15 cellular contexts compared by ENCODE assay signal in genomic region chr9:91179237-91180138, GRCh38.
DNase-seq lines count a peak whose midpoint lies in the region; ATAC-seq, FAIRE-seq and TF ChIP-seq lines count a peak whose summit lies in the region.
"Had no signal": no experiment of that assay in that cellular context is flagged by ENCODE, and none has a peak within 500 bp of the region (broad histone marks: within the 10 kb centered on the region; RNA-seq: fewer than 3 reads in every experiment).

No MANE protein-coding gene starts in this region.

- H3K4me3 Mint-ChIP-seq in activated CD4-positive, alpha-beta T cell treated with anti-CD3 and anti-CD28 coated beads, Interleukin-2, amount 10 ng/mL, durations not matched to agents 24 days and 14 days = no peak overlapping the region
- H3K4me3 Mint-ChIP-seq in stimulated activated memory B cell treated with anti-CD40 and anti-IgM and Interleukin-4, amounts not matched to agents 10 μg/mL and 1 μg/mL and 100 μg/mL, for 72 hours = no peak overlapping the region
- H3K4me3 Mint-ChIP-seq: H9 had no signal

- H3K4me3 ChIP-seq in RWPE2 (ENCODE audit: severe bottlenecking) = no peak overlapping the region
- H3K4me3 ChIP-seq: skin epidermis had no signal

- no peaks in the 10 kb centered on the region for H3K27me3 ChIP-seq in RWPE2 (ENCODE audit: insufficient read depth, poor library complexity, severe bottlenecking)

- H3K27ac Mint-ChIP-seq in activated CD4-positive, alpha-beta T cell treated with anti-CD3 and anti-CD28 coated beads, Interleukin-2, amount 10 ng/mL, durations not matched to agents 24 days and 14 days = peak overlapping the region; percentile 98
- H3K27ac Mint-ChIP-seq in stimulated activated memory B cell treated with anti-CD40 and anti-IgM and Interleukin-4, amounts not matched to agents 10 μg/mL and 1 μg/mL and 100 μg/mL, for 72 hours = peak overlapping the region; percentile 54

- peaks cover 51% of the 10 kb centered on the region for H3K4me1 ChIP-seq in RWPE2 (ENCODE audit: insufficient read depth, poor library complexity, severe bottlenecking)

- no peaks in the 10 kb centered on the region for H3K9me3 ChIP-seq in RWPE2 (ENCODE audit: severe bottlenecking)

- peaks cover 6% of the 10 kb centered on the region for H3K36me3 Mint-ChIP-seq in activated CD4-positive, alpha-beta T cell treated with anti-CD3 and anti-CD28 coated beads, Interleukin-2, amount 10 ng/mL, durations not matched to agents 24 days and 14 days (ENCODE audit: low read depth)
- H3K36me3 Mint-ChIP-seq in stimulated activated memory B cell treated with anti-CD40 and anti-IgM and Interleukin-4, amounts not matched to agents 10 μg/mL and 1 μg/mL and 100 μg/mL, for 72 hours = no peaks in the 10 kb centered on the region

- TF ChIP-seq CTCF in RWPE2 (IDR thresholded peaks at IDR 0.05; ENCODE audit: poor library complexity, severe bottlenecking) = peak; percentile 8

- H3K27ac ChIP-seq in RWPE2 (ENCODE audit: poor library complexity, severe bottlenecking) = peak overlapping the region; percentile 84
- H3K27ac ChIP-seq: WERI-Rb-1 had no signal

- DNase-seq in activated CD4-positive, alpha-beta T cell treated with anti-CD3 and anti-CD28 coated beads, Interleukin-2, amount 10 ng/mL, durations not matched to agents 24 days and 14 days = peak; percentile 54
- no peak for DNase-seq in activated CD4-positive, alpha-beta T cell treated with anti-CD3 and anti-CD28 coated beads, Interleukin-2, amount 50 U/mL, for 48 hours
- no peak for DNase-seq in RWPE2 (ENCODE audit: low spot score)
- DNase-seq in fibroblast of gingiva (ENCODE audit: low read depth) = peak; percentile 44
- no peak for DNase-seq in ecto neural progenitor cell (ENCODE audit: low spot score)
- no peak for DNase-seq in GM19239 (ENCODE audit: insufficient read length, low spot score)
- DNase-seq: activated naive CD4-positive, alpha-beta T cell treated with anti-CD3 and anti-CD28 coated beads, Interleukin-2, amount 50 U/mL, for 16 hours; H9; Kasumi-1; NCI-H345; WERI-Rb-1 had no signal

- H3K4me1 Mint-ChIP-seq in activated CD4-positive, alpha-beta T cell treated with anti-CD3 and anti-CD28 coated beads, Interleukin-2, amount 10 ng/mL, durations not matched to agents 24 days and 14 days = peaks cover 52% of the 10 kb centered on the region
- H3K4me1 Mint-ChIP-seq in stimulated activated memory B cell treated with anti-CD40 and anti-IgM and Interleukin-4, amounts not matched to agents 10 μg/mL and 1 μg/mL and 100 μg/mL, for 72 hours = peaks cover 47% of the 10 kb centered on the region

- peaks cover 3% of the 10 kb centered on the region for H3K9me3 Mint-ChIP-seq in activated CD4-positive, alpha-beta T cell treated with anti-CD3 and anti-CD28 coated beads, Interleukin-2, amount 10 ng/mL, durations not matched to agents 24 days and 14 days
- H3K9me3 Mint-ChIP-seq in stimulated activated memory B cell treated with anti-CD40 and anti-IgM and Interleukin-4, amounts not matched to agents 10 μg/mL and 1 μg/mL and 100 μg/mL, for 72 hours = no peaks in the 10 kb centered on the region
- H3K9me3 Mint-ChIP-seq: H9 had no signal

- no peaks in the 10 kb centered on the region for H3K36me3 ChIP-seq in RWPE2 (ENCODE audit: low read depth)
- H3K36me3 ChIP-seq: WERI-Rb-1 had no signal

- intact Hi-C loops in activated CD4-positive, alpha-beta T cell treated with anti-CD3 and anti-CD28 coated beads, Interleukin-2, amount 10 ng/mL, durations not matched to agents 24 days and 14 days (cut with micrococcal nuclease) = no loop called here

- no peaks in the 10 kb centered on the region for H3K27me3 Mint-ChIP-seq in activated CD4-positive, alpha-beta T cell treated with anti-CD3 and anti-CD28 coated beads, Interleukin-2, amount 10 ng/mL, durations not matched to agents 24 days and 14 days
- no peaks in the 10 kb centered on the region for H3K27me3 Mint-ChIP-seq in stimulated activated memory B cell treated with anti-CD40 and anti-IgM and Interleukin-4, amounts not matched to agents 10 μg/mL and 1 μg/mL and 100 μg/mL, for 72 hours

- ATAC-seq in RWPE2 (ENCODE audit: low read depth) (peak; percentile 66), HG03521 (IDR thresholded peaks at IDR 0.05; ENCODE audit: unreplicated experiment) (no peak)
- no peak for ATAC-seq in stimulated activated memory B cell treated with anti-CD40 and anti-IgM and Interleukin-4, amounts not matched to agents 10 μg/mL and 1 μg/mL and 100 μg/mL, for 72 hours

- FAIRE-seq in GM19239 (lab: Jason Lieb, UNC) = no peak
- FAIRE-seq: G401.6 had no signal

Comparison
In these comparisons a context has a peak if more than half of its experiments do, and no peak if none do; other contexts are left out.
1. DNase-seq: peak in activated CD4-positive, alpha-beta T cell treated with anti-CD3 and anti-CD28 coated beads, Interleukin-2, amount 10 ng/mL, durations not matched to agents 24 days and 14 days (single experiment) and fibroblast of gingiva (single experiment); none in activated CD4-positive, alpha-beta T cell treated with anti-CD3 and anti-CD28 coated beads, Interleukin-2, amount 50 U/mL, for 48 hours (0 of 2), RWPE2 (single experiment), ecto neural progenitor cell (single experiment) and GM19239 (single experiment).